In the genomic region with DNA sequence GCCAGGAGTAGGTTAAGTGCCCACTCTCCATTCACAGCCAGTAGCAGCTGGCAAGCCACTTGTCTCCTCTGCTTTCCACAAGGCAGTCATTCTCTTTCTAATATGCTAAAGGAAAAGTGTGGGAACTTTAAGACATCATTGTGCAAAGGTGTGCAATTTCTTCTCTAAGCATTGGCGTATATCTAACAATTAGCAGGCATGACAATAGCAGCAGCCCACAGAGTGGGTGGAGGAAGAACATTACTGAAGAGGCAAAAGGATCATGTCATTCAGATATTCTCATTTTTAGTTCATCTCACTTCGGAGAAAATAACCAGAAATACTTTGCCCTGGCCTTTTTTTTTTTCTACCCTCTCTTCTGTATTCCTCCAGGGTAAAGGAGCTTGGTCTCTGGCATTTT, we compare ENCODE assay signal across 4 cellular contexts.
"Had no signal": no experiment of that assay in that cellular context is flagged by ENCODE, and none has a peak within 500 bp of the region (broad histone marks: within the 10 kb centered on the region; RNA-seq: fewer than 3 reads in every experiment).

No MANE protein-coding gene starts in this region.

- H2AFZ ChIP-seq: GM23338 had no signal

- H3K4me2 ChIP-seq: GM23338 had no signal

- ATAC-seq: GM23338 had no signal

- DNase-seq: H9, HCEC 1CT, IMR-90 had no signal

- H3K4me3 ChIP-seq: GM23338 had no signal
